Comparison of ENCODE assay signal across 1 cellular context in the genomic region with DNA sequence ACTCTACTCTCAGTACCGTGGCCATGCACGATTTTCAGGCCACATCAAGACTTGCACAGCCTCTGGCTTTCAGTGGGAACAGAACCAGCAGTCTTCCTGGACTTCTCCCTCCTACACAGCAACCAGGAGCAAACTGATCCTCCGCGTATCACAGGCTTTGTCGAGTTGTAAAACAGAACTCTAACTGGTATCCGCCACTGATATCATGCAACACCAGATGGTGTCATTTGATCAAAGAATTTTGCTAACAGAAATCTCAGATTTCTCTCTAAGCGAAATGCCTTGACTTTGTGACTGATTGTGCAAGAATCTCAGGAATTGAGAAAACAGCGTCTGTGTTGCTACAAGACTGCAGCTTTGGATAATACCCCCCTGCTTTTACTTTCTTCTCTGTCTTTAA.
TF ChIP-seq lines count a peak whose summit lies in the region.

No MANE protein-coding gene starts in this region.

TF ChIP-seq in K562, 482 proteins besides CTCF, POLR2A, EP300 and RAD21 (continued from another document):
- TF ChIP-seq, protein P1, sequence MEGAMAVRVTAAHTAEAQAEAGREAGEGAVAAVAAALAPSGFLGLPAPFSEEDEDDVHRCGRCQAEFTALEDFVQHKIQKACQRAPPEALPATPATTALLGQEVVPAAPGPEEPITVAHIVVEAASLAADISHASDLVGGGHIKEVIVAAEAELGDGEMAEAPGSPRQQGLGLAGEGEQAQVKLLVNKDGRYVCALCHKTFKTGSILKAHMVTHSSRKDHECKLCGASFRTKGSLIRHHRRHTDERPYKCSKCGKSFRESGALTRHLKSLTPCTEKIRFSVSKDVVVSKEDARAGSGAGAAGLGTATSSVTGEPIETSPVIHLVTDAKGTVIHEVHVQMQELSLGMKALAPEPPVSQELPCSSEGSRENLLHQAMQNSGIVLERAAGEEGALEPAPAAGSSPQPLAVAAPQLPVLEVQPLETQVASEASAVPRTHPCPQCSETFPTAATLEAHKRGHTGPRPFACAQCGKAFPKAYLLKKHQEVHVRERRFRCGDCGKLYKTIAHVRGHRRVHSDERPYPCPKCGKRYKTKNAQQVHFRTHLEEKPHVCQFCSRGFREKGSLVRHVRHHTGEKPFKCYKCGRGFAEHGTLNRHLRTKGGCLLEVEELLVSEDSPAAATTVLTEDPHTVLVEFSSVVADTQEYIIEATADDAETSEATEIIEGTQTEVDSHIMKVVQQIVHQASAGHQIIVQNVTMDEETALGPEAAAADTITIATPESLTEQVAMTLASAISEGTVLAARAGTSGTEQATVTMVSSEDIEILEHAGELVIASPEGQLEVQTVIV (CRISPR knock-in tag; IDR thresholded peaks at IDR 0.05; ENCODE audit: borderline replicate concordance) = no peak
- TF ChIP-seq, protein P2, sequence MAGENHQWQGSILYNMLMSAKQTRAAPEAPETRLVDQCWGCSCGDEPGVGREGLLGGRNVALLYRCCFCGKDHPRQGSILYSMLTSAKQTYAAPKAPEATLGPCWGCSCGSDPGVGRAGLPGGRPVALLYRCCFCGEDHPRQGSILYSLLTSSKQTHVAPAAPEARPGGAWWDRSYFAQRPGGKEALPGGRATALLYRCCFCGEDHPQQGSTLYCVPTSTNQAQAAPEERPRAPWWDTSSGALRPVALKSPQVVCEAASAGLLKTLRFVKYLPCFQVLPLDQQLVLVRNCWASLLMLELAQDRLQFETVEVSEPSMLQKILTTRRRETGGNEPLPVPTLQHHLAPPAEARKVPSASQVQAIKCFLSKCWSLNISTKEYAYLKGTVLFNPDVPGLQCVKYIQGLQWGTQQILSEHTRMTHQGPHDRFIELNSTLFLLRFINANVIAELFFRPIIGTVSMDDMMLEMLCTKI (IDR thresholded peaks at IDR 0.05; ENCODE audit: partially characterized antibody) = no peak
- TF ChIP-seq ZBTB49 (CRISPR knock-in tag; IDR thresholded peaks at IDR 0.05; ENCODE audit: borderline replicate concordance) (no peak), GTF3C2 (IDR thresholded peaks at IDR 0.05; ENCODE audit: borderline replicate concordance, extremely low read depth, insufficient read length) (no peak)
- TF ChIP-seq, protein P3, sequence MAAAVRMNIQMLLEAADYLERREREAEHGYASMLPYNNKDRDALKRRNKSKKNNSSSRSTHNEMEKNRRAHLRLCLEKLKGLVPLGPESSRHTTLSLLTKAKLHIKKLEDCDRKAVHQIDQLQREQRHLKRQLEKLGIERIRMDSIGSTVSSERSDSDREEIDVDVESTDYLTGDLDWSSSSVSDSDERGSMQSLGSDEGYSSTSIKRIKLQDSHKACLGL (CRISPR knock-in tag; IDR thresholded peaks at IDR 0.05; ENCODE audit: borderline replicate concordance, poor library complexity, severe bottlenecking) = no peak
TF ChIP-seq in K562: peak in this region for 2.
